8 cellular contexts compared by ENCODE assay signal in genomic region chr2:178193823-178194599, GRCh38. TPM values are rescaled to one million over a fixed set of nuclear protein-coding genes. Genes with fewer than 3 reads are reported as not detected.
DNase-seq lines count a peak whose midpoint lies in the region; ATAC-seq lines count a peak whose summit lies in the region.

OSBPL6 (plus strand) TSS chr2:178194512; CDS start chr2:178306185, 111,673 bp downstream.

- no peak within 1 kb of the TSS for H3K27ac Mint-ChIP-seq in CD4-positive, CD25-positive, alpha-beta regulatory T cell

- H3K27me3 Mint-ChIP-seq in CD4-positive, CD25-positive, alpha-beta regulatory T cell: peaks cover 64% of the 10 kb centered on the region

- no peaks in the 10 kb centered on the region for H3K36me3 Mint-ChIP-seq in CD4-positive, CD25-positive, alpha-beta regulatory T cell

- peak within 1 kb of the TSS; percentile 76 to 88 (median 81) for H3K4me3 Mint-ChIP-seq in CD4-positive, CD25-positive, alpha-beta regulatory T cell

- no peaks in the 10 kb centered on the region for H3K36me3 ChIP-seq in CD4-positive, CD25-positive, alpha-beta regulatory T cell (ENCODE audit: control insufficient read depth, insufficient read depth, low read length)
- H3K36me3 ChIP-seq in esophagus (ENCODE audit: control insufficient read depth in 2 of 2, insufficient read depth in 2 of 2, low read length in 1 of 2) (no peaks in the 10 kb centered on the region), mucosa of rectum (ENCODE audit: control insufficient read depth in 2 of 2, insufficient read depth in 2 of 2, low read length in 2 of 2) (no peaks in the 10 kb centered on the region)

- peaks cover 19% of the 10 kb centered on the region for H3K4me1 ChIP-seq in CD4-positive, CD25-positive, alpha-beta regulatory T cell (ENCODE audit: control insufficient read depth, insufficient read depth, low read length, poor library complexity, severe bottlenecking)
- no peaks in the 10 kb centered on the region for H3K4me1 ChIP-seq in esophagus (ENCODE audit: control insufficient read depth in 2 of 2, insufficient read depth in 2 of 2, low read length in 1 of 2)
- H3K4me1 ChIP-seq in mucosa of rectum (ENCODE audit: control insufficient read depth in 2 of 2, insufficient read depth in 2 of 2, low read length in 2 of 2): peaks cover 7 to 18% of the 10 kb centered on the region in 2 donors

- H3K4me1 Mint-ChIP-seq in CD4-positive, CD25-positive, alpha-beta regulatory T cell: peaks cover 0 to 13% (median 5%) of the 10 kb centered on the region in 4 donors

- DNase-seq in CD4-positive, CD25-positive, alpha-beta regulatory T cell: peak; percentile 14 to 72 (median 43)
- DNase-seq in NCI-H82 treated with DMSO at 0.1 percent for 48 hours (lab: John Stamatoyannopoulos, UW; ENCODE audit: unreplicated experiment) (peak; percentile 49), activated T-cell treated with anti-CD3 and anti-CD28 coated beads for 4 hours (peak; percentile 9)
- DNase-seq in stimulated activated CD8-positive, alpha-beta memory T cell treated with anti-CD3 and anti-CD28 coated beads, Interleukin-7, amount 100 ng/mL, for 48 hours (ENCODE audit: extremely low read depth in 1 of 2, low read depth in 1 of 2): peak; percentile 21 to 43

- WGBS in esophagus, 2 donors: 0% methylated on average over 68 to 90 of the region's 90 CpGs

- no peaks in the 10 kb centered on the region for H3K9me3 ChIP-seq in CD4-positive, CD25-positive, alpha-beta regulatory T cell (ENCODE audit: control insufficient read depth in 2 of 2, low read length in 2 of 2)
- H3K9me3 ChIP-seq in esophagus (ENCODE audit: control insufficient read depth in 2 of 2, insufficient read depth in 1 of 2, low read depth in 1 of 2, low read length in 1 of 2) (no peaks in the 10 kb centered on the region), mucosa of rectum (ENCODE audit: control insufficient read depth in 2 of 2, low read length in 2 of 2) (no peaks in the 10 kb centered on the region)

- H3K27ac ChIP-seq in CD4-positive, CD25-positive, alpha-beta regulatory T cell (ENCODE audit: insufficient read depth, low read length, poor library complexity, severe bottlenecking): no peak within 1 kb of the TSS
- peak within 1 kb of the TSS; percentile 94 to 96 for H3K27ac ChIP-seq in esophagus (ENCODE audit: low read depth in 2 of 2, low read length in 1 of 2)
- peak within 1 kb of the TSS; percentile 61 to 73 for H3K27ac ChIP-seq in mucosa of rectum (ENCODE audit: low read depth in 2 of 2, low read length in 2 of 2)

- peak within 1 kb of the TSS; percentile 27 for H3K4me3 ChIP-seq in CD4-positive, CD25-positive, alpha-beta regulatory T cell (ENCODE audit: low read depth, low read length)
- H3K4me3 ChIP-seq in esophagus (ENCODE audit: low read depth in 1 of 2, low read length in 2 of 2) (peak within 1 kb of the TSS; percentile 78 to 84), mucosa of rectum (ENCODE audit: low read length in 2 of 2) (peak within 1 kb of the TSS; percentile 72 to 73)

- peak; percentile 66 to 67 for ATAC-seq in CD4-positive, CD25-positive, alpha-beta regulatory T cell (ENCODE audit: low read depth in 2 of 2)
- ATAC-seq in GM19438 (IDR thresholded peaks at IDR 0.05; ENCODE audit: low read depth, unreplicated experiment): peak; percentile 92
- ATAC-seq in HG03520 (IDR thresholded peaks at IDR 0.05; ENCODE audit: unreplicated experiment): peak; percentile 83

- peak within 1 kb of the TSS; percentile 48 to 70 for H3K9ac ChIP-seq in mucosa of rectum (ENCODE audit: low read depth in 1 of 2, low read length in 2 of 2)

- no peaks in the 10 kb centered on the region for H3K9me3 Mint-ChIP-seq in CD4-positive, CD25-positive, alpha-beta regulatory T cell

- H3K27me3 ChIP-seq in CD4-positive, CD25-positive, alpha-beta regulatory T cell (ENCODE audit: control insufficient read depth, insufficient read depth, low read length): peaks cover 48% of the 10 kb centered on the region
- no peaks in the 10 kb centered on the region for H3K27me3 ChIP-seq in esophagus (ENCODE audit: control insufficient read depth in 1 of 2, insufficient read depth in 2 of 2, low read length in 2 of 2)
- peaks cover 5 to 16% of the 10 kb centered on the region in 2 donors for H3K27me3 ChIP-seq in mucosa of rectum (ENCODE audit: control insufficient read depth in 2 of 2, insufficient read depth in 2 of 2, low read length in 2 of 2)

RNA-seq across cellular contexts. Expression of gene OSBPL6, which starts in this region (rescaled TPM):
- total RNA-seq in CD4-positive, CD25-positive, alpha-beta regulatory T cell: not detected
- under 1 TPM in 1 of 4 donors, not detected in 3; 0.34 TPM for polyA plus RNA-seq in CD4-positive, CD25-positive, alpha-beta regulatory T cell
- 1 to 10 TPM in 1 of 2 donors, under 1 TPM in 1; 0.73 to 1.5 TPM for polyA plus RNA-seq in esophagus

Comparison
In these comparisons a context has a peak if more than half of its experiments do, and no peak if none do; other contexts are left out.
1. Peak in DNase-seq, ATAC-seq and H3K4me3 ChIP-seq in CD4-positive, CD25-positive, alpha-beta regulatory T cell; RNA of the gene not detected or under 1 TPM.
2. H3K4me3 ChIP-seq: peak in every context shown above with its lines; median percentile 81 in esophagus; 72 in mucosa of rectum; 27 in CD4-positive, CD25-positive, alpha-beta regulatory T cell.